Comparison of ENCODE assay signal across 2 cellular contexts in genomic region chr6:148217051-148217450, GRCh38.
TF ChIP-seq lines count a peak whose summit lies in the region.

No MANE protein-coding gene starts in this region.

TF ChIP-seq in HepG2, 621 proteins besides CTCF, POLR2A, EP300 and RAD21 (continued from another document):
- peak; percentile 77; the same call in 1 of the 2 replicates for TF ChIP-seq ZNF768 (CRISPR knock-in tag; IDR thresholded peaks at IDR 0.05)

TF ChIP-seq in K562, 482 proteins besides CTCF, POLR2A, EP300 and RAD21:
- TF ChIP-seq, protein P1, sequence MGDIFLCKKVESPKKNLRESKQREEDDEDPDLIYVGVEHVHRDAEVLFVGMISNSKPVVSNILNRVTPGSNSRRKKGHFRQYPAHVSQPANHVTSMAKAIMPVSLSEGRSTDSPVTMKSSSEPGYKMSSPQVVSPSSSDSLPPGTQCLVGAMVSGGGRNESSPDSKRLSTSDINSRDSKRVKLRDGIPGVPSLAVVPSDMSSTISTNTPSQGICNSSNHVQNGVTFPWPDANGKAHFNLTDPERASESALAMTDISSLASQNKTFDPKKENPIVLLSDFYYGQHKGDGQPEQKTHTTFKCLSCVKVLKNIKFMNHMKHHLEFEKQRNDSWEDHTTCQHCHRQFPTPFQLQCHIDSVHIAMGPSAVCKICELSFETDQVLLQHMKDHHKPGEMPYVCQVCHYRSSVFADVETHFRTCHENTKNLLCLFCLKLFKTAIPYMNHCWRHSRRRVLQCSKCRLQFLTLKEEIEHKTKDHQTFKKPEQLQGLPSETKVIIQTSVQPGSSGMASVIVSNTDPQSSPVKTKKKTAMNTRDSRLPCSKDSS (IDR thresholded peaks at IDR 0.05; ENCODE audit: low read depth, partially characterized antibody): no peak
- peak; percentile 76 for TF ChIP-seq ZFP36 (IDR thresholded peaks at IDR 0.05; ENCODE audit: low read depth, low read length, partially characterized antibody)
- TF ChIP-seq, protein P2, sequence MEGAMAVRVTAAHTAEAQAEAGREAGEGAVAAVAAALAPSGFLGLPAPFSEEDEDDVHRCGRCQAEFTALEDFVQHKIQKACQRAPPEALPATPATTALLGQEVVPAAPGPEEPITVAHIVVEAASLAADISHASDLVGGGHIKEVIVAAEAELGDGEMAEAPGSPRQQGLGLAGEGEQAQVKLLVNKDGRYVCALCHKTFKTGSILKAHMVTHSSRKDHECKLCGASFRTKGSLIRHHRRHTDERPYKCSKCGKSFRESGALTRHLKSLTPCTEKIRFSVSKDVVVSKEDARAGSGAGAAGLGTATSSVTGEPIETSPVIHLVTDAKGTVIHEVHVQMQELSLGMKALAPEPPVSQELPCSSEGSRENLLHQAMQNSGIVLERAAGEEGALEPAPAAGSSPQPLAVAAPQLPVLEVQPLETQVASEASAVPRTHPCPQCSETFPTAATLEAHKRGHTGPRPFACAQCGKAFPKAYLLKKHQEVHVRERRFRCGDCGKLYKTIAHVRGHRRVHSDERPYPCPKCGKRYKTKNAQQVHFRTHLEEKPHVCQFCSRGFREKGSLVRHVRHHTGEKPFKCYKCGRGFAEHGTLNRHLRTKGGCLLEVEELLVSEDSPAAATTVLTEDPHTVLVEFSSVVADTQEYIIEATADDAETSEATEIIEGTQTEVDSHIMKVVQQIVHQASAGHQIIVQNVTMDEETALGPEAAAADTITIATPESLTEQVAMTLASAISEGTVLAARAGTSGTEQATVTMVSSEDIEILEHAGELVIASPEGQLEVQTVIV (CRISPR knock-in tag; IDR thresholded peaks at IDR 0.05; ENCODE audit: borderline replicate concordance): no peak
- TF ChIP-seq RBM25 (IDR thresholded peaks at IDR 0.05; ENCODE audit: low read depth, low read length, severe bottlenecking): peak; percentile 77
- TF ChIP-seq MITF (IDR thresholded peaks at IDR 0.05): no peak
- no peak for TF ChIP-seq KLF1 (tag; IDR thresholded peaks at IDR 0.05)
- TF ChIP-seq SIRT6 (IDR thresholded peaks at IDR 0.05; ENCODE audit: low read depth, low read length): no peak
- no peak for TF ChIP-seq ZNF146 (CRISPR knock-in tag; IDR thresholded peaks at IDR 0.05; ENCODE audit: unreplicated experiment)
- peak; percentile 50 for TF ChIP-seq BCOR (IDR thresholded peaks at IDR 0.05)
- no peak for TF ChIP-seq ZNF668 (CRISPR knock-in tag; IDR thresholded peaks at IDR 0.05)
- TF ChIP-seq KDM1A (IDR thresholded peaks at IDR 0.05): peak in 1 of 2 experiments; percentile 37; a peak in 1 of 4 replicates
- TF ChIP-seq WHSC1 (IDR thresholded peaks at IDR 0.05; ENCODE audit: low read length): no peak
